8 cellular contexts compared by ENCODE assay signal in genomic region chr18:12377556-12378553, GRCh38. TPM values are rescaled to one million over a fixed set of nuclear protein-coding genes. Genes with fewer than 3 reads are reported as not detected.
DNase-seq lines count a peak whose midpoint lies in the region; ATAC-seq and TF ChIP-seq lines count a peak whose summit lies in the region.

No MANE protein-coding gene starts in this region.

- 8 to 30% methylated on average over 16 to 35 of the region's 35 CpGs for WGBS in testis, 2 donors

- peak overlapping the region; percentile 76 to 99 for H3K27ac ChIP-seq in testis

- H3K4me3 ChIP-seq in testis = peak overlapping the region; percentile 72 to 87

- peaks cover 33% of the 10 kb centered on the region for H3K4me1 Mint-ChIP-seq in activated CD8-positive, alpha-beta T cell treated with anti-CD3 and anti-CD28 coated beads for 36 hours (ENCODE audit: low read depth)

- H3K9me3 ChIP-seq in testis = no peaks in the 10 kb centered on the region

- H3K27me3 Mint-ChIP-seq in activated CD8-positive, alpha-beta T cell treated with anti-CD3 and anti-CD28 coated beads for 36 hours = no peaks in the 10 kb centered on the region

- TF ChIP-seq POLR2A in testis (IDR thresholded peaks at IDR 0.05) = peak; percentile 71

- no peaks in the 10 kb centered on the region for H3K9me3 Mint-ChIP-seq in activated CD8-positive, alpha-beta T cell treated with anti-CD3 and anti-CD28 coated beads for 36 hours

- intact Hi-C loops in activated CD8-positive, alpha-beta T cell treated with anti-CD3 and anti-CD28 coated beads for 36 hours (cut with micrococcal nuclease) = loop anchor here (10.0 kb wide), 1 partner anchor 567 kb away; the partner anchor contains the start of gene SEH1L
- intact Hi-C loops in testis (cut with DNase I; ENCODE audit: low total_unique reads) = loop anchor here (5.0 kb wide), 1 partner anchor 279 kb away; the partner anchor contains the start of gene SPIRE1

- H3K27ac Mint-ChIP-seq in activated CD8-positive, alpha-beta T cell treated with anti-CD3 and anti-CD28 coated beads for 36 hours = peak overlapping the region; percentile 77

- CTCF ChIA-PET in activated CD8-positive, alpha-beta T cell treated with anti-CD3 and anti-CD28 coated beads for 36 hours (lab: Charles Lee) = interaction anchor here (0.7 to 1.3 kb wide), 5 partner anchors 14 to 282 kb away, joined by 3 to 5 read pairs (median 3); no protein-coding TSS in a partner anchor

- peak; percentile 100 for DNase-seq in ELF-1 (ENCODE audit: low read depth, low spot score)
- DNase-seq in HS-5 (ENCODE audit: low read depth) = peak; percentile 85
- DNase-seq in activated CD8-positive, alpha-beta T cell treated with anti-CD3 and anti-CD28 coated beads for 36 hours = no peak
- DNase-seq in iPS-NIHi7 (ENCODE audit: extremely low spot score) = peak; percentile 96
- no peak for DNase-seq in testis
- no peak for DNase-seq in DMS53 (lab: John Stamatoyannopoulos, UW)
- no peak for DNase-seq in stimulated activated naive CD4-positive, alpha-beta T cell treated with Interleukin-2 at 50 U/mL for 16 hours (lab: John Stamatoyannopoulos, UW)

- H3K36me3 Mint-ChIP-seq in activated CD8-positive, alpha-beta T cell treated with anti-CD3 and anti-CD28 coated beads for 36 hours (ENCODE audit: low read depth) = peaks cover 22% of the 10 kb centered on the region

- POLR2A ChIA-PET in activated CD8-positive, alpha-beta T cell treated with anti-CD3 and anti-CD28 coated beads for 36 hours (lab: Charles Lee) = interaction anchor here (0.6 to 2.7 kb wide), 9 partner anchors 11 to 324 kb away, joined by 3 to 9 read pairs (median 3); partner anchors contain the start of genes CEP76 and PRELID3A

- H3K4me3 Mint-ChIP-seq in activated CD8-positive, alpha-beta T cell treated with anti-CD3 and anti-CD28 coated beads for 36 hours = peak overlapping the region; percentile 82

- TF ChIP-seq CTCF in activated CD8-positive, alpha-beta T cell treated with anti-CD3 and anti-CD28 coated beads for 36 hours (IDR thresholded peaks at IDR 0.05) = no peak
- TF ChIP-seq CTCF in testis (IDR thresholded peaks at IDR 0.05) = no peak

- H3K4me1 ChIP-seq in testis = peaks cover 15% of the 10 kb centered on the region

- H3K36me3 ChIP-seq in testis (ENCODE audit: low read depth, missing control alignments) = no peaks in the 10 kb centered on the region

- H3K27me3 ChIP-seq in testis = no peaks in the 10 kb centered on the region

- peak; percentile 60 for ATAC-seq in GM19467 (IDR thresholded peaks at IDR 0.05; ENCODE audit: unreplicated experiment)
- ATAC-seq in activated CD8-positive, alpha-beta T cell treated with anti-CD3 and anti-CD28 coated beads for 36 hours = no peak

RNA-seq across cellular contexts. Expression of gene AFG3L2, which starts 0.8 kb away (rescaled TPM):
- total RNA-seq in activated CD8-positive, alpha-beta T cell treated with anti-CD3 and anti-CD28 coated beads for 36 hours = 10 to 100 TPM; 60.6 to 64.0 TPM
- 10 to 100 TPM; 57.4 to 63.6 TPM for total RNA-seq in testis
- 47.6 TPM for polyA plus RNA-seq in testis (ENCODE audit: insufficient read depth, low read depth, low replicate concordance)

RNA-seq across cellular contexts. Expression of gene PRELID3A, which starts 29.9 kb away (rescaled TPM):
- total RNA-seq in activated CD8-positive, alpha-beta T cell treated with anti-CD3 and anti-CD28 coated beads for 36 hours = 1 to 10 TPM; 6.3 to 6.5 TPM
- 1 to 10 TPM; 7.8 to 9.5 TPM for total RNA-seq in testis
- 2.3 TPM for polyA plus RNA-seq in testis (ENCODE audit: insufficient read depth, low read depth, low replicate concordance)

Comparison
In these comparisons a context has a peak if more than half of its experiments do, and no peak if none do; other contexts are left out.
1. DNase-seq: peak in ELF-1 (single experiment), HS-5 (single experiment) and iPS-NIHi7 (single experiment); none in activated CD8-positive, alpha-beta T cell treated with anti-CD3 and anti-CD28 coated beads for 36 hours (single experiment), testis (single experiment), DMS53 (single experiment) and stimulated activated naive CD4-positive, alpha-beta T cell treated with Interleukin-2 at 50 U/mL for 16 hours (single experiment).